Comparison of ENCODE assay signal across 9 cellular contexts in the genomic region with DNA sequence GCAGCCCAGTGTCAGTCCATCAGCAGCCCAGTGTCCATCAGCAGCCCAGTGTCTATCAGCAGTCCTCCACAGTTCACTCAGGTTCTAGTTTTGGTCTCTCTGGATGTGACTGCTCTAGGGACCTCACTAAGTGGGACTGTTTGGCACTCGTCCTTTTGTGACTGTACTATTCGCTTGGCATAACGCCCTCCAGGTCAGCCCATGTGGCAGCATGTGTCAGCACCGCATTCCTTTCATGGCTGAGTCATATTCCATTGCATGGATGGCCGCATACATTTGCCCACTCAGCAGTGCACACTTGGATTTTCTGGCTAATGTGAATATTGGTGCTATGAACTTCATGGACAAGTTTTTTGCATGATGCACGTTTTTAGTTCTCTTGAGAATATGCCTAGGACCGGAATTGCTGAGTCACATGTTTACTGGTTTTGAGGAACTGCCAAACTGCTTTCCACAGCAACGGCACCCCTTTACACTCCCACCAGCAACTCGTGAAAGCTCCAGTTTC. TPM values are rescaled to one million over a fixed set of nuclear protein-coding genes. Genes with fewer than 3 reads are reported as not detected.
DNase-seq lines count a peak whose midpoint lies in the region; ATAC-seq and TF ChIP-seq lines count a peak whose summit lies in the region.
"Had no signal": no experiment of that assay in that cellular context is flagged by ENCODE, and none has a peak within 500 bp of the region (broad histone marks: within the 10 kb centered on the region; RNA-seq: fewer than 3 reads in every experiment).

No MANE protein-coding gene starts in this region.

- H3K4me3 ChIP-seq in RWPE2 (ENCODE audit: severe bottlenecking) = no peak overlapping the region
- no peak overlapping the region for H3K4me3 ChIP-seq in sigmoid colon

- intact Hi-C loops in sigmoid colon (cut with DNase I) = no loop called here

- H3K27me3 ChIP-seq in RWPE2 (ENCODE audit: insufficient read depth, poor library complexity, severe bottlenecking) (peaks cover 15% of the 10 kb centered on the region), sigmoid colon (peaks cover 11 to 63% (median 24%) of the 10 kb centered on the region in 3 donors)

- H3K4me3 Mint-ChIP-seq in activated T-cell treated with anti-CD3 and anti-CD28 coated beads, Interleukin-2, amount 50 U/mL, for 4 hours = no peak overlapping the region
- H3K4me3 Mint-ChIP-seq: central memory CD8-positive, alpha-beta T cell had no signal

- no peaks in the 10 kb centered on the region for H3K36me3 ChIP-seq in RWPE2 (ENCODE audit: low read depth)
- H3K36me3 ChIP-seq in sigmoid colon = no peaks in the 10 kb centered on the region

- ATAC-seq in RWPE2 (ENCODE audit: low read depth) = peak; percentile 91
- ATAC-seq in GM18868 (IDR thresholded peaks at IDR 0.05; ENCODE audit: unreplicated experiment) = no peak
- ATAC-seq in activated CD4-positive, CD25-positive, alpha-beta regulatory T cell treated with anti-CD3 and anti-CD28 coated beads, Interleukin-2, amount 50 U/mL, for 24 hours = no peak
- ATAC-seq in activated T-cell treated with anti-CD3 and anti-CD28 coated beads, Interleukin-2, amount 50 U/mL, for 4 hours = no peak

- no peak for TF ChIP-seq POLR2A in sigmoid colon (IDR thresholded peaks at IDR 0.05)

- H3K9me3 ChIP-seq in RWPE2 (ENCODE audit: severe bottlenecking) (no peaks in the 10 kb centered on the region), sigmoid colon (no peaks in the 10 kb centered on the region)

- WGBS in sigmoid colon, 2 donors = 41 to 43% methylated on average over 9 of the region's 9 CpGs

- DNase-seq in GOT3 (lab: John Stamatoyannopoulos, UW) (peak; percentile 34), RWPE2 (ENCODE audit: low spot score) (peak; percentile 73), fibroblast of the conjunctiva (ENCODE audit: low read depth) (peak; percentile 82), sigmoid colon (peak; percentile 52)
- no peak for DNase-seq in activated CD4-positive, CD25-positive, alpha-beta regulatory T cell treated with anti-CD3 and anti-CD28 coated beads, Interleukin-2, amount 50 U/mL, for 72 hours
- DNase-seq in activated T-cell treated with anti-CD3 and anti-CD28 coated beads, Interleukin-2, amount 50 U/mL, for 4 hours = no peak

- no peak for TF ChIP-seq EP300 in sigmoid colon (IDR thresholded peaks at IDR 0.05)

- H3K9me3 Mint-ChIP-seq in activated T-cell treated with anti-CD3 and anti-CD28 coated beads, Interleukin-2, amount 50 U/mL, for 4 hours = no peaks in the 10 kb centered on the region

- TF ChIP-seq CTCF in RWPE2 (IDR thresholded peaks at IDR 0.05; ENCODE audit: poor library complexity, severe bottlenecking) (no peak), sigmoid colon (IDR thresholded peaks at IDR 0.05) (no peak)

- no peak overlapping the region for H3K27ac ChIP-seq in RWPE2 (ENCODE audit: poor library complexity, severe bottlenecking)
- H3K27ac ChIP-seq in sigmoid colon = no peak overlapping the region

- H3K4me1 ChIP-seq in RWPE2 (ENCODE audit: insufficient read depth, poor library complexity, severe bottlenecking) = peaks cover 7% of the 10 kb centered on the region
- peaks cover 0 to 9% (median 0%) of the 10 kb centered on the region in 4 donors for H3K4me1 ChIP-seq in sigmoid colon

- H3K27me3 Mint-ChIP-seq in activated T-cell treated with anti-CD3 and anti-CD28 coated beads, Interleukin-2, amount 50 U/mL, for 4 hours (ENCODE audit: low read depth) = peaks cover 1% of the 10 kb centered on the region

- no peaks in the 10 kb centered on the region for H3K36me3 Mint-ChIP-seq in activated T-cell treated with anti-CD3 and anti-CD28 coated beads, Interleukin-2, amount 50 U/mL, for 4 hours (ENCODE audit: insufficient read depth)

- H3K4me1 Mint-ChIP-seq in activated T-cell treated with anti-CD3 and anti-CD28 coated beads, Interleukin-2, amount 50 U/mL, for 4 hours (ENCODE audit: low read depth) = no peaks in the 10 kb centered on the region
- H3K4me1 Mint-ChIP-seq: central memory CD8-positive, alpha-beta T cell had no signal

RNA-seq across cellular contexts. Expression of gene CHST13, which starts 16.4 kb away (rescaled TPM):
- under 1 TPM in 1 of 4 donors, not detected in 3; 0.66 TPM for total RNA-seq in sigmoid colon
- polyA plus RNA-seq in sigmoid colon = under 1 TPM; 0.25 to 0.60 (median 0.46) TPM
- not detected for total RNA-seq in activated T-cell treated with anti-CD3 and anti-CD28 coated beads, Interleukin-2, amount 50 U/mL, for 4 hours

RNA-seq across cellular contexts. Expression of gene C3orf22, which starts 18.3 kb away (rescaled TPM):
- total RNA-seq in sigmoid colon = under 1 TPM in 1 of 4 donors, not detected in 3; 0.54 TPM
- polyA plus RNA-seq in sigmoid colon = not detected
- not detected for total RNA-seq in activated T-cell treated with anti-CD3 and anti-CD28 coated beads, Interleukin-2, amount 50 U/mL, for 4 hours

RNA-seq across cellular contexts. Expression of gene UROC1, which starts 22.8 kb away (rescaled TPM):
- not detected for total RNA-seq in sigmoid colon
- under 1 TPM in 1 of 3 donors, not detected in 2; 0.03 TPM for polyA plus RNA-seq in sigmoid colon
- total RNA-seq in activated T-cell treated with anti-CD3 and anti-CD28 coated beads, Interleukin-2, amount 50 U/mL, for 4 hours = not detected

Comparison
In these comparisons a context has a peak if more than half of its experiments do, and no peak if none do; other contexts are left out.
1. DNase-seq: peak in GOT3 (single experiment), RWPE2 (single experiment), fibroblast of the conjunctiva (single experiment) and sigmoid colon (single experiment); none in activated CD4-positive, CD25-positive, alpha-beta regulatory T cell treated with anti-CD3 and anti-CD28 coated beads, Interleukin-2, amount 50 U/mL, for 72 hours (single experiment) and activated T-cell treated with anti-CD3 and anti-CD28 coated beads, Interleukin-2, amount 50 U/mL, for 4 hours (single experiment).